Comparison of ENCODE assay signal across 21 cellular contexts in genomic region chr7:35415411-35415822, GRCh38.
A peak's percentile ranks its signal among the peaks of the same experiment; 100 is the strongest.
DNase-seq lines count a peak whose midpoint lies in the region; ATAC-seq, FAIRE-seq and TF ChIP-seq lines count a peak whose summit lies in the region.
"Had no signal": no experiment of that assay in that cellular context is flagged by ENCODE, and none has a peak within 500 bp of the region (broad histone marks: within the 10 kb centered on the region; RNA-seq: fewer than 3 reads in every experiment).

No MANE protein-coding gene starts in this region.

- H3K23ac ChIP-seq in mesendoderm (ENCODE audit: low read length) = no peak overlapping the region

- H3K27me3 ChIP-seq in heart left ventricle (peaks cover 0 to under 1% (median 0%) of the 10 kb centered on the region in 9 donors), hepatocyte (no peaks in the 10 kb centered on the region), stomach (peaks cover 0 to 5% (median 0%) of the 10 kb centered on the region in 3 donors), mesendoderm (ENCODE audit: insufficient read depth, low read length, poor library complexity) (no peaks in the 10 kb centered on the region), SJCRH30 (0 out of 2 replicates have a peak, but pooled peaks cover 3% of the 10 kb centered on the region)

- no peak overlapping the region for H2BK120ac ChIP-seq in mesendoderm (ENCODE audit: low read depth, low read length)

- no peak overlapping the region for H2AK5ac ChIP-seq in mesendoderm (ENCODE audit: low read length)

- H4K5ac ChIP-seq in mesendoderm (ENCODE audit: low read length) = no peak overlapping the region

- no peak overlapping the region for H3K56ac ChIP-seq in mesendoderm (ENCODE audit: low read length)

- H2BK5ac ChIP-seq in mesendoderm (ENCODE audit: low read length) = no peak overlapping the region

- no peak overlapping the region for H3K9ac ChIP-seq in mesendoderm (ENCODE audit: low read length)

- H3K79me2 ChIP-seq in hepatocyte = no peaks in the 10 kb centered on the region
- H3K79me2 ChIP-seq in mesendoderm (ENCODE audit: control insufficient read depth, insufficient read depth, low read length) = no peaks in the 10 kb centered on the region

- H3K36me3 ChIP-seq in heart left ventricle (no peaks in the 10 kb centered on the region), hepatocyte (replicated peaks; ENCODE audit: insufficient read depth, low read depth) (no peaks in the 10 kb centered on the region), stomach (no peaks in the 10 kb centered on the region), mesendoderm (ENCODE audit: control insufficient read depth, insufficient read depth, low read length) (no peaks in the 10 kb centered on the region), SJCRH30 (no peaks in the 10 kb centered on the region)

- H4K8ac ChIP-seq in mesendoderm (ENCODE audit: low read depth, low read length) = no peak overlapping the region

- H3K79me1 ChIP-seq in mesendoderm (ENCODE audit: low read length) = no peaks in the 10 kb centered on the region

- peak; percentile 9 for FAIRE-seq in urothelium cell line (lab: Jason Lieb, UNC)
- FAIRE-seq: A549, D721Med, H54, HepG2, K562 had no signal

- peak overlapping the region in 8 of 12 donors; percentile 16 to 69 (median 50) for H3K27ac ChIP-seq in heart left ventricle
- no peak overlapping the region for H3K27ac ChIP-seq in hepatocyte
- no peak overlapping the region for H3K27ac ChIP-seq in stomach
- H3K27ac ChIP-seq in mesendoderm (ENCODE audit: low read depth, low read length) = no peak overlapping the region
- H3K27ac ChIP-seq in SJCRH30 = no peak overlapping the region
- H3K27ac ChIP-seq: A549 had no signal

- H3K4ac ChIP-seq in mesendoderm (ENCODE audit: low read depth, low read length) = no peak overlapping the region

- intact Hi-C loops in heart left ventricle (cut with DNase I) (loop anchor here in 8 of 10 donors (5.0 to 10.0 kb wide), 5 partner anchors 33 to 163 kb away; partner anchors contain the start of gene TBX20 (in 5 of the 8)), stomach (cut with DNase I; ENCODE audit: low total_unique reads) (no loop called here)

- H3K4me1 ChIP-seq in heart left ventricle = peaks cover 0 to 55% (median 13%) of the 10 kb centered on the region in 12 donors
- no peaks in the 10 kb centered on the region for H3K4me1 ChIP-seq in hepatocyte (ENCODE audit: insufficient read depth)
- peaks cover 0 to 2% (median 0%) of the 10 kb centered on the region in 4 donors for H3K4me1 ChIP-seq in stomach
- no peaks in the 10 kb centered on the region for H3K4me1 ChIP-seq in mesendoderm (ENCODE audit: control insufficient read depth, low read depth, low read length)
- no peaks in the 10 kb centered on the region for H3K4me1 ChIP-seq in SJCRH30
- H3K4me1 ChIP-seq: A549 had no signal

- no peaks in the 10 kb centered on the region for H3K9me2 ChIP-seq in hepatocyte (replicated peaks; ENCODE audit: insufficient read depth)

- TF ChIP-seq CTCF in heart left ventricle (IDR thresholded peaks at IDR 0.05) (no peak), hepatocyte (IDR thresholded peaks at IDR 0.05; ENCODE audit: poor library complexity) (no peak), stomach (IDR thresholded peaks at IDR 0.05) (no peak)

- no peaks in the 10 kb centered on the region for H4K20me1 ChIP-seq in hepatocyte (ENCODE audit: insufficient read depth, poor library complexity, severe bottlenecking)

- TF ChIP-seq EP300 in stomach (IDR thresholded peaks at IDR 0.05) = no peak

- 21 to 42% (median 36%) methylated on average over 5 to 6 of the region's 6 CpGs for WGBS in heart left ventricle, 4 donors
- 52% methylated on average over 6 of the region's 6 CpGs for WGBS in hepatocyte (ENCODE audit: low lambda C conversion rate, missing lambda C conversion rate)
- WGBS in stomach, 5 donors = 70 to 85% (median 74%) methylated on average over 6 of the region's 6 CpGs
- WGBS in mesendoderm (ENCODE audit: extremely low coverage, insufficient coverage, low lambda C conversion rate) = no CpG with 5 or more reads among the region's 6 CpGs

- no peak overlapping the region for H3K4me3 ChIP-seq in heart left ventricle
- no peak overlapping the region for H3K4me3 ChIP-seq in hepatocyte
- no peak overlapping the region for H3K4me3 ChIP-seq in stomach
- no peak overlapping the region for H3K4me3 ChIP-seq in mesendoderm (ENCODE audit: low read length)
- no peak overlapping the region for H3K4me3 ChIP-seq in SJCRH30
- H3K4me3 ChIP-seq: A549, K562 had no signal

- no peak overlapping the region for H2BK15ac ChIP-seq in mesendoderm (replicated peaks; ENCODE audit: low read depth)

- H3K18ac ChIP-seq in mesendoderm (ENCODE audit: low read length) = no peak overlapping the region

- ATAC-seq in heart left ventricle = peak; percentile 81 to 92 (median 84)
- ATAC-seq: A549, HepG2, K562 had no signal

- H3K9me3 ChIP-seq in heart left ventricle = no peaks in the 10 kb centered on the region
- no peaks in the 10 kb centered on the region for H3K9me3 ChIP-seq in hepatocyte (ENCODE audit: low read depth)
- H3K9me3 ChIP-seq in stomach = no peaks in the 10 kb centered on the region
- no peaks in the 10 kb centered on the region for H3K9me3 ChIP-seq in SJCRH30 (replicated peaks)
- H3K9me3 ChIP-seq: A549 had no signal

- H3K4me2 ChIP-seq in hepatocyte (no peak overlapping the region), mesendoderm (ENCODE audit: low read length) (no peak overlapping the region)
- H3K4me2 ChIP-seq: A549 had no signal

- TF ChIP-seq POLR2A in heart left ventricle (IDR thresholded peaks at IDR 0.05) (no peak), stomach (IDR thresholded peaks at IDR 0.05) (no peak)

- H2AFZ ChIP-seq in hepatocyte = no peak overlapping the region

- DNase-seq in amniotic epithelial cell (ENCODE audit: low read depth) (peak; percentile 35), heart left ventricle (peak; percentile 78 to 88 (median 82)), hepatocyte (ENCODE audit: low spot score) (peak; percentile 35), urothelium cell line (ENCODE audit: low spot score) (no peak), NCI-H526 treated with DMSO at 0.1 percent for 48 hours (lab: John Stamatoyannopoulos, UW) (no peak), stomach (no peak), mesendoderm (no peak), SJCRH30 (no peak)
- DNase-seq: MM.1S, NCI-H1048, NCI-H1417 treated with DMSO at 0.1 percent for 48 hours, NCI-H187, NCI-H446, NCI-H526, OCI-M1, SHP77 treated with DMSO at 0.1 percent for 48 hours had no signal

Comparison
In these comparisons a context has a peak if more than half of its experiments do, and no peak if none do; other contexts are left out.
1. DNase-seq: peak in amniotic epithelial cell (single experiment), heart left ventricle (5 of 5) and hepatocyte (single experiment); none in urothelium cell line (single experiment), NCI-H526 treated with DMSO at 0.1 percent for 48 hours (single experiment), stomach (single experiment), mesendoderm (single experiment) and SJCRH30 (0 of 2).
2. H3K27ac ChIP-seq: peak in heart left ventricle (8 of 12); none in hepatocyte (single experiment), stomach (0 of 5), mesendoderm (single experiment) and SJCRH30 (single experiment).